8 cellular contexts compared by ENCODE assay signal in genomic region chr7:112938895-112939588, GRCh38.
DNase-seq lines count a peak whose midpoint lies in the region; ATAC-seq lines count a peak whose summit lies in the region.

No MANE protein-coding gene starts in this region.

- no peaks in the 10 kb centered on the region for H3K9me3 Mint-ChIP-seq in stimulated activated naive CD8-positive, alpha-beta T cell treated with anti-CD3 and anti-CD28 coated beads, Interleukin-15, amount 100 ng/mL, for 72 hours

- H3K4me3 Mint-ChIP-seq in stimulated activated naive CD8-positive, alpha-beta T cell treated with anti-CD3 and anti-CD28 coated beads, Interleukin-15, amount 100 ng/mL, for 72 hours: peak overlapping the region; percentile 92 to 93

- H2AFZ ChIP-seq in ACC112 (ENCODE audit: low read length, unreplicated experiment): peak overlapping the region; percentile 65

- peak overlapping the region; percentile 27 for H3K27ac ChIP-seq in ACC112 (ENCODE audit: low read depth, low read length)

- H3K36me3 ChIP-seq in ACC112 (ENCODE audit: insufficient read depth, low read length): no peaks in the 10 kb centered on the region

- H3K4me3 ChIP-seq in ACC112 (ENCODE audit: low read depth, low read length): peak overlapping the region; percentile 81

- ATAC-seq in GM18873 (IDR thresholded peaks at IDR 0.05; ENCODE audit: low FRiP score, unreplicated experiment) (peak; percentile 0), esophagus mucosa (peak; percentile 2), GM18502 (IDR thresholded peaks at IDR 0.05; ENCODE audit: poor library complexity, unreplicated experiment) (no peak)
- peak; percentile 36 for ATAC-seq in stimulated activated naive CD8-positive, alpha-beta T cell treated with anti-CD3 and anti-CD28 coated beads, Interleukin-15, amount 100 ng/mL, for 72 hours

- H3K27me3 ChIP-seq in ACC112 (ENCODE audit: insufficient read depth, low read length): no peaks in the 10 kb centered on the region

- H3K79me2 ChIP-seq in ACC112 (ENCODE audit: control insufficient read depth, insufficient read depth, low read length, unreplicated experiment): peaks cover 45% of the 10 kb centered on the region

- H3K4me1 Mint-ChIP-seq in stimulated activated naive CD8-positive, alpha-beta T cell treated with anti-CD3 and anti-CD28 coated beads, Interleukin-15, amount 100 ng/mL, for 72 hours: peaks cover 44% of the 10 kb centered on the region

- peak overlapping the region; percentile 69 to 90 for H3K27ac Mint-ChIP-seq in stimulated activated naive CD8-positive, alpha-beta T cell treated with anti-CD3 and anti-CD28 coated beads, Interleukin-15, amount 100 ng/mL, for 72 hours

- peak; percentile 55 to 72 for DNase-seq in Kasumi-1 (lab: John Stamatoyannopoulos, UW)
- DNase-seq in activated CD8-positive, alpha-beta memory T cell treated with anti-CD3 and anti-CD28 coated beads for 24 hours: peak; percentile 57
- DNase-seq in mucosa of gallbladder (ENCODE audit: low spot score): peak; percentile 11
- peak in 1 of 2 donors; percentile 36 for DNase-seq in stimulated activated naive CD8-positive, alpha-beta T cell treated with anti-CD3 and anti-CD28 coated beads, Interleukin-15, amount 100 ng/mL, for 72 hours

- no peaks in the 10 kb centered on the region for H3K27me3 Mint-ChIP-seq in stimulated activated naive CD8-positive, alpha-beta T cell treated with anti-CD3 and anti-CD28 coated beads, Interleukin-15, amount 100 ng/mL, for 72 hours

- peaks cover 11% of the 10 kb centered on the region for H3K4me1 ChIP-seq in ACC112 (ENCODE audit: control insufficient read depth, insufficient read depth, low read length, unreplicated experiment)
